Comparison of ENCODE assay signal across 20 cellular contexts in the genomic region with DNA sequence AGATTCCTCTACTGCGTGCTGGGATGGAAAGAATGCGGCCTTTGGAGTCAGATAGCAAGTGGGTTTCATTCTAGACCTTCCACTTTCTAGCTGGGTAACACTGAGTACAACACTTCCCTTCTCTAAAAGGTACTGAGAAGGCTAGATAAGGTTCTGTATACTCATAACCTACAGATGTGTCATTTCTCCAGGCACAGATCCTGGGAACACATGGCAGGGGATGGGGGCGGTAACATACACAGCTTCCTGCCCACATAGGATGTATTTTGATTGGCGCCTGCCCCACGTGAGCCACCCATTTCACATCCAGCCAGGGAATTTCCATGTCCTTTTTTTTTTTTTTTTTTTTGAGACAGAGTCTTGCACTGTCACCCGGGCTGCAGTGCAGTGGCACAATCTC. TPM values are rescaled to one million over a fixed set of nuclear protein-coding genes. Genes with fewer than 3 reads are reported as not detected.
DNase-seq lines count a peak whose midpoint lies in the region; ATAC-seq and TF ChIP-seq lines count a peak whose summit lies in the region.
"Had no signal": no experiment of that assay in that cellular context is flagged by ENCODE, and none has a peak within 500 bp of the region (broad histone marks: within the 10 kb centered on the region; RNA-seq: fewer than 3 reads in every experiment).

No MANE protein-coding gene starts in this region.

- H3K27me3 ChIP-seq in brain microvascular endothelial cell (replicated peaks), result no peaks in the 10 kb centered on the region
- H3K27me3 ChIP-seq: thyroid gland had no signal

- H3K4me3 ChIP-seq in brain microvascular endothelial cell (ENCODE audit: low read depth, low read length), result no peak overlapping the region
- H3K4me3 ChIP-seq: HAP-1, prostate gland, thyroid gland had no signal

- peak; percentile 81 for DNase-seq in H4 (ENCODE audit: low spot score)
- DNase-seq in NCI-H226, result peak; percentile 73
- peak; percentile 76 for DNase-seq in brain microvascular endothelial cell
- peak; percentile 74 for DNase-seq in kidney tubule cell (ENCODE audit: low spot score)
- DNase-seq in omental fat pad (ENCODE audit: low spot score), result no peak
- DNase-seq in erythroblast (lab: John Stamatoyannopoulos, UW), result no peak
- DNase-seq: activated effector memory CD4-positive, alpha-beta T cell treated with anti-CD3 and anti-CD28 coated beads, Interleukin-2, amount 50 U/mL, for 16 hours; amygdala; naive thymus-derived CD8-positive, alpha-beta T cell; NCI-H1694 treated with DMSO at 0.1 percent for 48 hours; NCI-H2227 treated with DMSO at 0.1 percent for 48 hours; SHP77; T-helper 9 cell; thyroid gland had no signal

- no peak overlapping the region for H3K27ac ChIP-seq in brain microvascular endothelial cell
- H3K27ac ChIP-seq: prostate gland, thyroid gland had no signal

- TF ChIP-seq CTCF in brain microvascular endothelial cell (IDR thresholded peaks at IDR 0.05; ENCODE audit: low read depth, low read length, missing control alignments), result no peak
- no peak for TF ChIP-seq CTCF in omental fat pad (IDR thresholded peaks at IDR 0.05)

- no peaks in the 10 kb centered on the region for H3K36me3 ChIP-seq in brain microvascular endothelial cell (replicated peaks)
- H3K36me3 ChIP-seq: HAP-1, prostate gland, thyroid gland had no signal

- in situ Hi-C loops in brain microvascular endothelial cell (cut with HindIII; ENCODE audit: low pct_ligation_motif_present, low sequenced_read_pairs), result no loop called here

- TF ChIP-seq POLR2A in erythroblast (IDR thresholded peaks at IDR 0.05; ENCODE audit: low read length), result no peak

- ATAC-seq in GM21576 (IDR thresholded peaks at IDR 0.05; ENCODE audit: unreplicated experiment) (no peak), omental fat pad (ENCODE audit: low FRiP score) (no peak), GM19023 (IDR thresholded peaks at IDR 0.05; ENCODE audit: unreplicated experiment) (no peak)
- ATAC-seq: esophagus mucosa; naive thymus-derived CD8-positive, alpha-beta T cell had no signal

RNA-seq across cellular contexts. Expression of a gene that starts 31.8 kb away (rescaled TPM):
- total RNA-seq in H4 (2014; rRNA removed; shearing (Covaris generic)), result not detected in 2 replicates
- 1 to 10 TPM in 1 of 4 donors, not detected in 3; 2.4 TPM for total RNA-seq in omental fat pad
- total RNA-seq: B cell; naive thymus-derived CD8-positive, alpha-beta T cell had no signal

Comparison
In these comparisons a context has a peak if more than half of its experiments do, and no peak if none do; other contexts are left out.
1. DNase-seq: peak in H4 (single experiment), NCI-H226 (single experiment), brain microvascular endothelial cell (single experiment) and kidney tubule cell (single experiment); none in omental fat pad (single experiment) and erythroblast (0 of 2).